27 cellular contexts compared by ENCODE assay signal in the genomic region with DNA sequence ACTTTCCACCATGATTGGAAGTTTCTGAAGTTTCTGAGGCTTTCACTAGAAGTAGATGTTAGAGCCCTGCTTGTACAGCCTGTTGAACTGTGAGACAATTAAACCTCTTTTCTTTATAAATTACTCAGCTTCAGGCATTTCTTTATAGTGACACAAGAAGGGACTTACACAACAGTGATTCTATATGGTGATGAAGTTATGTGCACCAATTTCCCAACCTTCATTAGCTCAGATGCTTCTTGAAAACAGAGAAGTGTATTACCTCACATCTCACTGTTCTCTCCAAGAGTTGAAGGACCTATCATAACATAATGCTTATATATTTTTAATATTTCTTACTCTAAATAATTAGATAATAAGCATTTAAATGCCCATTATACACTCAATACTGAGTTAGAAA.
DNase-seq lines count a peak whose midpoint lies in the region; ATAC-seq, FAIRE-seq and TF ChIP-seq lines count a peak whose summit lies in the region.
"Had no signal": no experiment of that assay in that cellular context is flagged by ENCODE, and none has a peak within 500 bp of the region (broad histone marks: within the 10 kb centered on the region; RNA-seq: fewer than 3 reads in every experiment).

No MANE protein-coding gene starts in this region.

- H3K79me2 ChIP-seq in astrocyte (ENCODE audit: insufficient read depth, low read length): no peaks in the 10 kb centered on the region

- H3K27me3 ChIP-seq in astrocyte (ENCODE audit: insufficient read depth, low read length): no peaks in the 10 kb centered on the region
- H3K27me3 ChIP-seq in CD4-positive, alpha-beta memory T cell (ENCODE audit: insufficient read depth, low read length): no peaks in the 10 kb centered on the region
- H3K27me3 ChIP-seq: BE2C; BLaER1 treated with 17β-estradiol and CSF1 and Interleukin-3, amounts not matched to agents 10 nM and 100 nM had no signal

- no peak overlapping the region for H3K27ac ChIP-seq in astrocyte (ENCODE audit: low read depth, low read length)
- H3K27ac ChIP-seq in CD4-positive, alpha-beta memory T cell (ENCODE audit: low read depth, low read length): no peak overlapping the region
- H3K27ac ChIP-seq: A549; BLaER1 treated with 17β-estradiol and CSF1 and Interleukin-3, amounts not matched to agents 10 nM and 100 nM; GM23248 had no signal

- H3K27me3 Mint-ChIP-seq in astrocyte (ENCODE audit: low read depth, unreplicated experiment): no peaks in the 10 kb centered on the region
- H3K27me3 Mint-ChIP-seq in CD4-positive, alpha-beta memory T cell: no peaks in the 10 kb centered on the region
- H3K27me3 Mint-ChIP-seq: CD4-positive, alpha-beta T cell had no signal

- no peak overlapping the region for H3K4me3 Mint-ChIP-seq in astrocyte (ENCODE audit: unreplicated experiment)
- H3K4me3 Mint-ChIP-seq in CD4-positive, alpha-beta memory T cell: no peak overlapping the region
- H3K4me3 Mint-ChIP-seq: CD14-positive monocyte; CD4-positive, alpha-beta T cell had no signal

- no peak for ATAC-seq in HG02588 (IDR thresholded peaks at IDR 0.05; ENCODE audit: unreplicated experiment)
- no peak for ATAC-seq in GM19467 (IDR thresholded peaks at IDR 0.05; ENCODE audit: unreplicated experiment)
- ATAC-seq: A549, HCT116 had no signal

- DNase-seq in HCEC 1CT (peak; percentile 5), astrocyte (ENCODE audit: low read depth) (no peak), epithelial cell of esophagus (ENCODE audit: low read depth) (peak; percentile 72), foreskin fibroblast (peak; percentile 34 to 57), HuH-7.5 (ENCODE audit: low spot score) (no peak)
- DNase-seq in CD4-positive, alpha-beta memory T cell: no peak
- DNase-seq: 8988T; ACHN; AML-193; BE2C; Calu3; CD4-positive, alpha-beta T cell; COR-L47; DMS53; DMS79 treated with DMSO at 0.1 percent for 48 hours; GF-D8; GM23248; H7 had no signal

- H3K4me2 ChIP-seq in astrocyte (ENCODE audit: low read length): no peak overlapping the region
- H3K4me2 ChIP-seq: A549; BLaER1 treated with 17β-estradiol and CSF1 and Interleukin-3, amounts not matched to agents 10 nM and 100 nM had no signal

- no peaks in the 10 kb centered on the region for H3K9me3 ChIP-seq in astrocyte (ENCODE audit: insufficient read depth, low read depth, low read length)
- H3K9me3 ChIP-seq in CD4-positive, alpha-beta memory T cell (ENCODE audit: control insufficient read depth in 1 of 2, low read length in 2 of 2): no peaks in the 10 kb centered on the region
- H3K9me3 ChIP-seq: A549, BE2C had no signal

- no peak overlapping the region for H3K27ac Mint-ChIP-seq in astrocyte (ENCODE audit: unreplicated experiment)
- no peak overlapping the region for H3K27ac Mint-ChIP-seq in CD4-positive, alpha-beta memory T cell
- H3K27ac Mint-ChIP-seq: CD14-positive monocyte; CD4-positive, alpha-beta T cell had no signal

- TF ChIP-seq CTCF in astrocyte (IDR thresholded peaks at IDR 0.05; ENCODE audit: insufficient read depth, low read depth, low read length): no peak
- TF ChIP-seq CTCF in epithelial cell of esophagus (IDR thresholded peaks at IDR 0.05; ENCODE audit: insufficient read depth, low read depth, low read length, missing control alignments): no peak
- no peak for TF ChIP-seq CTCF in foreskin fibroblast (IDR thresholded peaks at IDR 0.05; ENCODE audit: low read depth, low read length)

- CTCF ChIA-PET in CD4-positive, alpha-beta memory T cell (lab: Charles Lee; ENCODE audit: partially characterized antibody): no interaction called here

- H3K36me3 Mint-ChIP-seq in astrocyte (ENCODE audit: low read depth, unreplicated experiment): no peaks in the 10 kb centered on the region
- H3K36me3 Mint-ChIP-seq in CD4-positive, alpha-beta memory T cell: no peaks in the 10 kb centered on the region
- H3K36me3 Mint-ChIP-seq: CD14-positive monocyte had no signal

- H3K4me3 ChIP-seq in astrocyte (ENCODE audit: insufficient read depth, low read depth, low read length): no peak overlapping the region
- no peak overlapping the region for H3K4me3 ChIP-seq in epithelial cell of esophagus (ENCODE audit: low read length)
- H3K4me3 ChIP-seq in foreskin fibroblast (ENCODE audit: low read depth in 1 of 2, low read length in 2 of 2): no peak overlapping the region
- no peak overlapping the region for H3K4me3 ChIP-seq in CD4-positive, alpha-beta memory T cell (ENCODE audit: low read length in 2 of 2)
- H3K4me3 ChIP-seq: A549; BLaER1 treated with 17β-estradiol and CSF1 and Interleukin-3, amounts not matched to agents 10 nM and 100 nM; GM23248 had no signal

- no peaks in the 10 kb centered on the region for H3K36me3 ChIP-seq in astrocyte (ENCODE audit: insufficient read depth, low read length)
- no peaks in the 10 kb centered on the region for H3K36me3 ChIP-seq in CD4-positive, alpha-beta memory T cell (ENCODE audit: insufficient read depth, low read length)
- H3K36me3 ChIP-seq: BE2C; BLaER1 treated with 17β-estradiol and CSF1 and Interleukin-3, amounts not matched to agents 10 nM and 100 nM had no signal

- H4K20me1 ChIP-seq in astrocyte (ENCODE audit: insufficient read depth, low read length): no peaks in the 10 kb centered on the region
- H4K20me1 ChIP-seq: BLaER1 treated with 17β-estradiol and CSF1 and Interleukin-3, amounts not matched to agents 10 nM and 100 nM had no signal

- peak; percentile 29 for FAIRE-seq in astrocyte (lab: Jason Lieb, UNC)
- FAIRE-seq: A549, GM12891, GM18507, H1 had no signal

- H3K4me1 Mint-ChIP-seq in astrocyte (ENCODE audit: low read depth, unreplicated experiment): peaks cover 2% of the 10 kb centered on the region
- H3K4me1 Mint-ChIP-seq in CD4-positive, alpha-beta memory T cell: no peaks in the 10 kb centered on the region
- H3K4me1 Mint-ChIP-seq: CD14-positive monocyte had no signal

- intact Hi-C loops in CD4-positive, alpha-beta memory T cell (cut with micrococcal nuclease): no loop called here

- H3K9me3 Mint-ChIP-seq in astrocyte (ENCODE audit: unreplicated experiment): no peaks in the 10 kb centered on the region
- peaks cover 0 to 7% (median 3%) of the 10 kb centered on the region in 8 donors for H3K9me3 Mint-ChIP-seq in CD4-positive, alpha-beta memory T cell

- POLR2A ChIA-PET in CD4-positive, alpha-beta memory T cell (lab: Charles Lee; ENCODE audit: partially characterized antibody): no interaction called here

- no peak overlapping the region for H3K9ac ChIP-seq in astrocyte (ENCODE audit: low read length)
- H3K9ac ChIP-seq: BLaER1 treated with 17β-estradiol and CSF1 and Interleukin-3, amounts not matched to agents 10 nM and 100 nM; GM23248 had no signal

- no peaks in the 10 kb centered on the region for H3K4me1 ChIP-seq in astrocyte (ENCODE audit: insufficient read depth, low read length)
- H3K4me1 ChIP-seq in CD4-positive, alpha-beta memory T cell (ENCODE audit: insufficient read depth, low read length): no peaks in the 10 kb centered on the region
- H3K4me1 ChIP-seq: A549; BE2C; BLaER1 treated with 17β-estradiol and CSF1 and Interleukin-3, amounts not matched to agents 10 nM and 100 nM had no signal

- no peak overlapping the region for H2AFZ ChIP-seq in astrocyte (ENCODE audit: low read depth, low read length)
- H2AFZ ChIP-seq: GM23248 had no signal

Comparison
In these comparisons a context has a peak if more than half of its experiments do, and no peak if none do; other contexts are left out.
1. DNase-seq: peak in HCEC 1CT (single experiment), epithelial cell of esophagus (single experiment) and foreskin fibroblast (2 of 2); none in astrocyte (single experiment), HuH-7.5 (single experiment) and CD4-positive, alpha-beta memory T cell (0 of 5).